In the genomic region with DNA sequence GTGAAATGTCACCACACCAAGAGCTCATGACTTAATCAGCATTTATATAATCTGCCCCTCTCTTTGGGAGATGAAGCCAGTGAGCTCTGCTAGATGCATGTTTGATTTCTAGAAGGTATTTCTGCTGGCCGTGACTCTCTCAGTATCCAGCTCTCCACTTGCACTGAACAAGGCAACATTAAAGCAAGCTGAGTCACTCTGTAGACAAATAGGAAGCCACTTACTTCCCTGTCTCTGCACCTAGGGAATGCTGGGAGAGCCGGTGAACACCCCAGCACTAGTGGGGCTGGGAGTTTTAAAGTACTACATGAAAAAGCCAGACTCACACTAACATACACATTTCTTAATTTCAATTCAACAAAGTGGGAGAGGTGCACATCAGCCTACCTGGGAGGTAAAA, we compare ENCODE assay signal across 11 cellular contexts.
DNase-seq lines count a peak whose midpoint lies in the region; ATAC-seq and TF ChIP-seq lines count a peak whose summit lies in the region.
"Had no signal": no experiment of that assay in that cellular context is flagged by ENCODE, and none has a peak within 500 bp of the region (broad histone marks: within the 10 kb centered on the region; RNA-seq: fewer than 3 reads in every experiment).

No MANE protein-coding gene starts in this region.

- peak overlapping the region in 5 of 12 donors; percentile 4 to 43 (median 12) for H3K27ac ChIP-seq in heart left ventricle
- H3K27ac ChIP-seq in substantia nigra (ENCODE audit: low read depth, low read length, poor library complexity, severe bottlenecking): no peak overlapping the region

- no peak overlapping the region for H3K4me3 Mint-ChIP-seq in activated CD4-positive, alpha-beta T cell treated with anti-CD3 and anti-CD28 coated beads, Interleukin-2, amount 10 ng/mL, durations not matched to agents 7 days and 5 days
- H3K4me3 Mint-ChIP-seq in stimulated activated naive CD8-positive, alpha-beta T cell treated with anti-CD3 and anti-CD28 coated beads, Interleukin-15, amount 100 ng/mL, for 72 hours: no peak overlapping the region

- H3K27me3 Mint-ChIP-seq in activated CD4-positive, alpha-beta T cell treated with anti-CD3 and anti-CD28 coated beads, Interleukin-2, amount 10 ng/mL, durations not matched to agents 7 days and 5 days: no peaks in the 10 kb centered on the region
- no peaks in the 10 kb centered on the region for H3K27me3 Mint-ChIP-seq in stimulated activated naive CD8-positive, alpha-beta T cell treated with anti-CD3 and anti-CD28 coated beads, Interleukin-15, amount 100 ng/mL, for 72 hours

- CTCF ChIA-PET in activated CD4-positive, alpha-beta T cell treated with anti-CD3 and anti-CD28 coated beads, Interleukin-2, amount 10 ng/mL, durations not matched to agents 7 days and 5 days (lab: Charles Lee): interaction anchor here (1.3 kb wide), 1 partner anchor 33 kb away, joined by 5 read pairs; no protein-coding TSS in a partner anchor

- H3K4me3 ChIP-seq in heart left ventricle: no peak overlapping the region
- H3K4me3 ChIP-seq: HAP-1 had no signal

- H3K4me1 Mint-ChIP-seq in activated CD4-positive, alpha-beta T cell treated with anti-CD3 and anti-CD28 coated beads, Interleukin-2, amount 10 ng/mL, durations not matched to agents 7 days and 5 days: peaks cover 18% of the 10 kb centered on the region
- H3K4me1 Mint-ChIP-seq in stimulated activated naive CD8-positive, alpha-beta T cell treated with anti-CD3 and anti-CD28 coated beads, Interleukin-15, amount 100 ng/mL, for 72 hours: peaks cover 18% of the 10 kb centered on the region

- H3K4me1 ChIP-seq in heart left ventricle: peaks cover 0 to 10% (median 0%) of the 10 kb centered on the region in 12 donors
- H3K4me1 ChIP-seq: HAP-1 had no signal

- POLR2A ChIA-PET in activated CD4-positive, alpha-beta T cell treated with anti-CD3 and anti-CD28 coated beads, Interleukin-2, amount 10 ng/mL, durations not matched to agents 7 days and 5 days (lab: Charles Lee): no interaction called here

- intact Hi-C loops in heart left ventricle (cut with DNase I): no loop called here

- no peak for TF ChIP-seq CTCF in heart left ventricle (IDR thresholded peaks at IDR 0.05)

- no peaks in the 10 kb centered on the region for H3K9me3 ChIP-seq in heart left ventricle
- H3K9me3 ChIP-seq: HAP-1 had no signal

- H3K36me3 Mint-ChIP-seq in activated CD4-positive, alpha-beta T cell treated with anti-CD3 and anti-CD28 coated beads, Interleukin-2, amount 10 ng/mL, durations not matched to agents 7 days and 5 days (ENCODE audit: low read depth): no peaks in the 10 kb centered on the region

- H3K36me3 ChIP-seq in heart left ventricle: no peaks in the 10 kb centered on the region
- H3K36me3 ChIP-seq: HAP-1 had no signal

- no peak for TF ChIP-seq POLR2A in heart left ventricle (IDR thresholded peaks at IDR 0.05)

- H3K27ac Mint-ChIP-seq in activated CD4-positive, alpha-beta T cell treated with anti-CD3 and anti-CD28 coated beads, Interleukin-2, amount 10 ng/mL, durations not matched to agents 7 days and 5 days: peak overlapping the region; percentile 79
- H3K27ac Mint-ChIP-seq in stimulated activated naive CD8-positive, alpha-beta T cell treated with anti-CD3 and anti-CD28 coated beads, Interleukin-15, amount 100 ng/mL, for 72 hours: peak overlapping the region; percentile 27 to 46

- peaks cover 7% of the 10 kb centered on the region for H3K9me3 Mint-ChIP-seq in activated CD4-positive, alpha-beta T cell treated with anti-CD3 and anti-CD28 coated beads, Interleukin-2, amount 10 ng/mL, durations not matched to agents 7 days and 5 days
- H3K9me3 Mint-ChIP-seq in stimulated activated naive CD8-positive, alpha-beta T cell treated with anti-CD3 and anti-CD28 coated beads, Interleukin-15, amount 100 ng/mL, for 72 hours: no peaks in the 10 kb centered on the region

- H3K27me3 ChIP-seq in heart left ventricle: peaks cover 0 to 8% (median 0%) of the 10 kb centered on the region in 9 donors

- 30 to 65% (median 57%) methylated on average over 2 of the region's 2 CpGs for WGBS in heart left ventricle, 4 donors

- DNase-seq in activated CD4-positive, alpha-beta T cell treated with anti-CD3 and anti-CD28 coated beads, Interleukin-2, amount 10 ng/mL, durations not matched to agents 7 days and 5 days: no peak
- no peak for DNase-seq in activated CD4-positive, alpha-beta T cell treated with anti-CD3 and anti-CD28 coated beads, Interleukin-2, amount 50 U/mL, for 1 hour
- DNase-seq in OCI-M1 (lab: John Stamatoyannopoulos, UW) (peak; percentile 11), heart left ventricle (no peak), substantia nigra (lab: John Stamatoyannopoulos, UW) (no peak), NCI-H69 (lab: John Stamatoyannopoulos, UW) (no peak)
- DNase-seq in stimulated activated naive CD8-positive, alpha-beta T cell treated with anti-CD3 and anti-CD28 coated beads, Interleukin-15, amount 100 ng/mL, for 72 hours: no peak
- DNase-seq in activated effector memory CD4-positive, alpha-beta T cell treated with Interleukin-2 at 50 U/mL for 16 hours: no peak
- DNase-seq: aorta; stimulated activated CD4-positive, alpha-beta T cell treated with anti-CD3 and anti-CD28 coated beads, Interleukin-4, amount 100 ng/mL, for 24 hours had no signal

- peak in 3 of 4 donors; percentile 65 to 74 (median 68) for ATAC-seq in heart left ventricle
- no peak for ATAC-seq in stimulated activated naive CD8-positive, alpha-beta T cell treated with anti-CD3 and anti-CD28 coated beads, Interleukin-15, amount 100 ng/mL, for 72 hours
